In the genomic region with DNA sequence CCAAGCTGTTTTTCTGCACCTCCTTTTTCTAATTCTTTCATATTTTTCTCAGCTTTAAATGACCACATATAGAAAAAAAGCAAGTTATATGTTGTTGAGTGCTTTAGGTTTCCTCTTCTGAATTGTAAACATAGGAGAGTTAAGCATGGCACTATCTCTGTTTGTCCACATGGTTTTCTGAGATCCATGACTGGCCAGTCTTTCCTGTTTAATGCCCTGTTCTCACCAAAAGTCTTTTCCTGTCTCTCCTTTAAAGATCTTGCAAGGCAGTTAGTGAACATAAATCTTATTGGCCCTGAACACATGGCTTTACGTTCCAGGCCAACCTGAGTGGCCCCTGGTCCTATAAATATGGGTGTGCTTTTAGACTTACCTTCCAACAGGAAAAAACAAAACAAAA, we compare ENCODE assay signal across 16 cellular contexts. TPM values are rescaled to one million over a fixed set of nuclear protein-coding genes. Genes with fewer than 3 reads are reported as not detected.
A peak's percentile ranks its signal among the peaks of the same experiment; 100 is the strongest.
DNase-seq lines count a peak whose midpoint lies in the region; ATAC-seq and TF ChIP-seq lines count a peak whose summit lies in the region.
"Had no signal": no experiment of that assay in that cellular context is flagged by ENCODE, and none has a peak within 500 bp of the region (broad histone marks: within the 10 kb centered on the region; RNA-seq: fewer than 3 reads in every experiment).

No MANE protein-coding gene starts in this region.

- H3K4me3 Mint-ChIP-seq in Caco-2 (ENCODE audit: unreplicated experiment) = no peak overlapping the region
- H3K4me3 Mint-ChIP-seq in endodermal cell = no peak overlapping the region
- no peak overlapping the region for H3K4me3 Mint-ChIP-seq in osteocyte (ENCODE audit: unreplicated experiment)
- H3K4me3 Mint-ChIP-seq: CD8-positive, alpha-beta T cell; H9; IgD-negative memory B cell had no signal

- no peak overlapping the region for H3K9ac ChIP-seq in endodermal cell (ENCODE audit: extremely low read depth, low read length, poor library complexity, severe bottlenecking)
- H3K9ac ChIP-seq: BLaER1 had no signal

- no TSS peak for BruUV-seq in Caco-2 (replicated peaks; lab: Mats Ljungman, UMichigan)

- no peak for DNase-seq in Caco-2
- DNase-seq in endodermal cell = peak; percentile 10
- DNase-seq in prostate gland (ENCODE audit: low spot score) = peak; percentile 33
- no peak for DNase-seq in dermis blood vessel endothelial cell
- no peak for DNase-seq in osteocyte (ENCODE audit: extremely low spot score, unreplicated experiment)
- DNase-seq: 8988T; CD8-positive, alpha-beta T cell; H9 had no signal

- H3K4me1 ChIP-seq in Caco-2 (peaks cover 56% of the 10 kb centered on the region), endodermal cell (ENCODE audit: control insufficient read depth, insufficient read depth, low read length) (no peaks in the 10 kb centered on the region), prostate gland (replicated peaks) (peaks cover 2% of the 10 kb centered on the region)

- CTCF ChIA-PET in Caco-2 (lab: Charles Lee) = no interaction called here

- H3K36me3 ChIP-seq in Caco-2 (ENCODE audit: control insufficient read depth, insufficient read depth, low read length) = no peaks in the 10 kb centered on the region; the same call in 1 of the 2 replicates
- no peaks in the 10 kb centered on the region for H3K36me3 ChIP-seq in endodermal cell (ENCODE audit: control insufficient read depth, insufficient read depth, low read length)
- H3K36me3 ChIP-seq in prostate gland = no peaks in the 10 kb centered on the region
- H3K36me3 ChIP-seq: BLaER1 had no signal

- no peak for ATAC-seq in HG02870 (IDR thresholded peaks at IDR 0.05; ENCODE audit: unreplicated experiment)
- no peak for ATAC-seq in HG02973 (IDR thresholded peaks at IDR 0.05; ENCODE audit: unreplicated experiment)
- ATAC-seq: CD8-positive, alpha-beta T cell; HepG2 had no signal

- H3K27ac Mint-ChIP-seq in Caco-2 (ENCODE audit: unreplicated experiment) = peak overlapping the region; percentile 78
- H3K27ac Mint-ChIP-seq in endodermal cell = no peak overlapping the region
- H3K27ac Mint-ChIP-seq in osteocyte (ENCODE audit: unreplicated experiment) = no peak overlapping the region
- H3K27ac Mint-ChIP-seq: CD8-positive, alpha-beta T cell; H9; IgD-negative memory B cell had no signal

- H3K27me3 ChIP-seq in Caco-2 (replicated peaks; ENCODE audit: control insufficient read depth, insufficient read depth, low read length) = no peaks in the 10 kb centered on the region
- peaks cover 5% of the 10 kb centered on the region for H3K27me3 ChIP-seq in endodermal cell (ENCODE audit: control insufficient read depth, insufficient read depth, low read length, poor library complexity, severe bottlenecking)
- H3K27me3 ChIP-seq in prostate gland (replicated peaks; ENCODE audit: insufficient read depth) = no peaks in the 10 kb centered on the region
- H3K27me3 ChIP-seq: BLaER1 had no signal

- WGBS in endodermal cell (ENCODE audit: insufficient coverage in 1 of 2, insufficient read length in 1 of 2), 2 experiments = 100% methylated on average over 1 of the region's 1 CpG; no CpG with 5 or more reads in 1 of the 2 experiments
- WGBS in prostate gland = 23% methylated on average over 1 of the region's 1 CpG

- H3K4me1 Mint-ChIP-seq in Caco-2 (ENCODE audit: low read depth, unreplicated experiment) (peaks cover 54% of the 10 kb centered on the region), endodermal cell (peaks cover 2% of the 10 kb centered on the region), osteocyte (ENCODE audit: unreplicated experiment) (no peaks in the 10 kb centered on the region)

- intact Hi-C loops in Caco-2 (cut with micrococcal nuclease; ENCODE audit: unreplicated experiment) (no loop called here), prostate gland (cut with DNase I) (no loop called here)

- no peaks in the 10 kb centered on the region for H3K27me3 Mint-ChIP-seq in Caco-2 (ENCODE audit: insufficient read depth, unreplicated experiment)
- peaks cover 18% of the 10 kb centered on the region for H3K27me3 Mint-ChIP-seq in endodermal cell (ENCODE audit: insufficient read depth)
- H3K27me3 Mint-ChIP-seq in osteocyte (ENCODE audit: unreplicated experiment) = peaks cover 7% of the 10 kb centered on the region

- H3K9me3 ChIP-seq in Caco-2 (peaks cover 16% of the 10 kb centered on the region; the same call in 1 of the 2 replicates), endodermal cell (ENCODE audit: control insufficient read depth, low read length) (no peaks in the 10 kb centered on the region), prostate gland (no peaks in the 10 kb centered on the region)
- H3K9me3 ChIP-seq: BLaER1 had no signal

- no peak overlapping the region for H3K27ac ChIP-seq in endodermal cell (ENCODE audit: low read depth, low read length)
- peak overlapping the region; percentile 50 to 62 for H3K27ac ChIP-seq in prostate gland
- H3K27ac ChIP-seq: BLaER1 had no signal

- POLR2A ChIA-PET in Caco-2 (lab: Charles Lee) = no interaction called here

- H3K4me3 ChIP-seq in Caco-2 (ENCODE audit: low read depth, low read length) = no peak overlapping the region
- H3K4me3 ChIP-seq in endodermal cell (ENCODE audit: low read length) = no peak overlapping the region
- no peak overlapping the region for H3K4me3 ChIP-seq in prostate gland
- H3K4me3 ChIP-seq: BLaER1 had no signal

- no peak for TF ChIP-seq POLR2A in prostate gland (IDR thresholded peaks at IDR 0.05)

- TF ChIP-seq CTCF in Caco-2 (IDR thresholded peaks at IDR 0.05; ENCODE audit: insufficient read depth in 1 of 2, low read depth in 1 of 2, low read length in 1 of 2, severe bottlenecking in 1 of 2, unreplicated experiment in 1 of 2) (no peak), endodermal cell (conservative IDR thresholded peaks at IDR 0.05) (no peak), prostate gland (IDR thresholded peaks at IDR 0.05) (no peak), osteocyte (IDR thresholded peaks at IDR 0.05) (no peak)

- H3K36me3 Mint-ChIP-seq in Caco-2 (ENCODE audit: insufficient read depth, unreplicated experiment) (no peaks in the 10 kb centered on the region), endodermal cell (ENCODE audit: low read depth) (no peaks in the 10 kb centered on the region), osteocyte (ENCODE audit: unreplicated experiment) (no peaks in the 10 kb centered on the region)
- H3K36me3 Mint-ChIP-seq: CD8-positive, alpha-beta T cell; IgD-negative memory B cell had no signal

- H3K9me3 Mint-ChIP-seq in Caco-2 (ENCODE audit: unreplicated experiment) = peaks cover 33% of the 10 kb centered on the region
- H3K9me3 Mint-ChIP-seq in endodermal cell = no peaks in the 10 kb centered on the region
- no peaks in the 10 kb centered on the region for H3K9me3 Mint-ChIP-seq in osteocyte (ENCODE audit: unreplicated experiment)
- H3K9me3 Mint-ChIP-seq: CD8-positive, alpha-beta T cell; IgD-negative memory B cell had no signal

RNA-seq across cellular contexts. Expression of gene TRPV5, which starts 19.4 kb away (rescaled TPM):
- total RNA-seq in Caco-2 (2022) (not detected in 2 replicates), endodermal cell (under 1 TPM; 0.15 to 0.22 TPM), prostate gland (not detected), dermis blood vessel endothelial cell (not detected in 2 replicates), osteocyte (not detected in 2 replicates)
- not detected for polyA plus RNA-seq in endodermal cell (2013, experiment 1 of 2)
- polyA plus RNA-seq in endodermal cell (2013, experiment 2 of 2) = not detected
- total RNA-seq: A673; CD8-positive, alpha-beta T cell; H1; H9; HepG2 had no signal
- polyA plus RNA-seq: AG04450, HepG2, IgD-negative memory B cell had no signal

RNA-seq across cellular contexts. Expression of gene LLCFC1, which starts 25.2 kb away (rescaled TPM):
- not detected in 2 replicates for total RNA-seq in Caco-2 (2022)
- not detected for total RNA-seq in endodermal cell
- polyA plus RNA-seq in endodermal cell (2013, experiment 1 of 2) = not detected
- not detected for polyA plus RNA-seq in endodermal cell (2013, experiment 2 of 2)
- total RNA-seq in prostate gland = 1 to 10 TPM in 1 of 2 donors, not detected in 1; 6.4 TPM
- total RNA-seq in dermis blood vessel endothelial cell = not detected in 2 replicates
- total RNA-seq in osteocyte = not detected in 2 replicates
- total RNA-seq: A673; CD8-positive, alpha-beta T cell; H1; H9; HepG2 had no signal
- polyA plus RNA-seq: AG04450, H1, HepG2, IgD-negative memory B cell had no signal

RNA-seq across cellular contexts. Expression of gene TRPV6, which starts 28.6 kb away (rescaled TPM):
- total RNA-seq in Caco-2 (2022) (2.3 and 4.0 TPM in 2 replicates), endodermal cell (1 to 10 TPM; 2.7 to 4.1 TPM), prostate gland (10 to 100 TPM; 47.0 to 82.0 TPM), dermis blood vessel endothelial cell (not detected in 2 replicates), osteocyte (not detected in 2 replicates)
- 0.28 TPM for polyA plus RNA-seq in endodermal cell (2013, experiment 1 of 2)
- polyA plus RNA-seq in endodermal cell (2013, experiment 2 of 2) = 0.50 TPM
- total RNA-seq: A673; CD8-positive, alpha-beta T cell; HepG2 had no signal
- polyA plus RNA-seq: AG04450, HepG2, IgD-negative memory B cell had no signal

RNA-seq across cellular contexts. Expression of gene KEL, which starts 48.0 kb away (rescaled TPM):
- total RNA-seq in Caco-2 (2022) (0.35 TPM in 1 of 2 replicates, not detected in the other), endodermal cell (10 to 100 TPM; 79.4 to 86.0 TPM), prostate gland (10 to 100 TPM in 1 of 2 donors, under 1 TPM in 1; 0.09 to 61.5 TPM), dermis blood vessel endothelial cell (not detected in 2 replicates), osteocyte (0.50 and 1.5 TPM in 2 replicates)
- polyA plus RNA-seq in endodermal cell (2013, experiment 1 of 2) = 8.0 TPM
- 7.0 TPM for polyA plus RNA-seq in endodermal cell (2013, experiment 2 of 2)
- total RNA-seq: A673, HepG2 had no signal
- polyA plus RNA-seq: IgD-negative memory B cell had no signal

RNA-seq across cellular contexts. Expression of gene EPHB6, which starts 59.2 kb away (rescaled TPM):
- total RNA-seq in Caco-2 (2022) = 2.7 and 3.9 TPM in 2 replicates
- total RNA-seq in endodermal cell = 10 to 100 TPM; 33.2 to 36.9 TPM
- polyA plus RNA-seq in endodermal cell (2013, experiment 1 of 2) = 16.0 TPM
- polyA plus RNA-seq in endodermal cell (2013, experiment 2 of 2) = 14.1 TPM
- total RNA-seq in prostate gland = 100 to 1,000 TPM in 1 of 2 donors, 10 to 100 TPM in 1; 98.1 to 122 TPM
- under 0.01 and 0.09 TPM in 2 replicates for total RNA-seq in dermis blood vessel endothelial cell
- 13.7 and 14.7 TPM in 2 replicates for total RNA-seq in osteocyte
- total RNA-seq: HepG2 had no signal
- polyA plus RNA-seq: HepG2 had no signal

Comparison
In these comparisons a context has a peak if more than half of its experiments do, and no peak if none do; other contexts are left out.
1. DNase-seq: peak in endodermal cell (single experiment) and prostate gland (single experiment); none in Caco-2 (0 of 2), dermis blood vessel endothelial cell (single experiment) and osteocyte (single experiment).